Comparison of ENCODE assay signal across 32 cellular contexts in genomic region chr14:64227856-64228255, GRCh38.
"Had no signal": no experiment of that assay in that cellular context is flagged by ENCODE, and none has a peak within 500 bp of the region (broad histone marks: within the 10 kb centered on the region; RNA-seq: fewer than 3 reads in every experiment).

No MANE protein-coding gene starts in this region.

- H3K4me3 ChIP-seq: MG63 had no signal

- ATAC-seq: activated naive CD8-positive, alpha-beta T cell treated with anti-CD3 and anti-CD28 coated beads, Interleukin-2, amount 50 U/mL, for 24 hours; activated T-cell treated with anti-CD3 and anti-CD28 coated beads, Interleukin-2, amount 50 U/mL, for 4 hours had no signal

- H3K36me3 ChIP-seq: MG63 had no signal

- DNase-seq: activated B cell treated with CpG ODN at 0.5 μM for 24 hours; activated CD4-positive, alpha-beta memory T cell treated with anti-CD3 and anti-CD28 coated beads for 36 hours; activated CD4-positive, alpha-beta T cell treated with anti-CD3 and anti-CD28 coated beads for 4 hours; activated CD4-positive, alpha-beta T cell treated with anti-CD3 and anti-CD28 coated beads, Interleukin-2, amount 50 U/mL, for 1 hour; activated CD4-positive, CD25-positive, alpha-beta regulatory T cell treated with anti-CD3 and anti-CD28 coated beads, Interleukin-2, amount 50 U/mL, for 72 hours; activated CD8-positive, alpha-beta memory T cell treated with anti-CD3 and anti-CD28 coated beads, Interleukin-2, amount 50 U/mL, for 4 hours; activated effector memory CD4-positive, alpha-beta T cell treated with Interleukin-2 at 50 U/mL for 16 hours; activated naive CD4-positive, alpha-beta T cell treated with anti-CD3 and anti-CD28 coated beads, Interleukin-2, amount 10 ng/mL, durations not matched to agents 7 days and 5 days; activated naive CD8-positive, alpha-beta T cell treated with anti-CD3 and anti-CD28 coated beads, Interleukin-2, amount 50 U/mL, for 24 hours; activated T-cell treated with anti-CD3 and anti-CD28 coated beads for 4 hours; activated T-cell treated with anti-CD3 and anti-CD28 coated beads, Interleukin-2, amount 50 U/mL, for 4 hours; anterior cingulate cortex; caudate nucleus; cerebellar nuclear complex; MG63; NCI-H1048; NCI-H1105 treated with DMSO at 0.1 percent for 48 hours; NCI-H1436; NCI-H1694; NCI-H1930; NCI-H345; NCI-H510A; NCI-H526; NCI-H748 treated with DMSO at 0.1 percent for 48 hours; NK-92 treated with Interleukin-12 subunit alpha and Interleukin-12 subunit beta, amount 100 ng/mL, for 24 hours; OCI-M1; Right ventricle myocardium superior; SW 1271; T-helper 1 cell; T-helper 2 cell; T-helper 9 cell had no signal

- H3K27me3 ChIP-seq: MG63 had no signal

- H3K27ac ChIP-seq: VCaP had no signal

- H3K9me3 ChIP-seq: MG63 had no signal
